10 cellular contexts compared by ENCODE assay signal in the genomic region with DNA sequence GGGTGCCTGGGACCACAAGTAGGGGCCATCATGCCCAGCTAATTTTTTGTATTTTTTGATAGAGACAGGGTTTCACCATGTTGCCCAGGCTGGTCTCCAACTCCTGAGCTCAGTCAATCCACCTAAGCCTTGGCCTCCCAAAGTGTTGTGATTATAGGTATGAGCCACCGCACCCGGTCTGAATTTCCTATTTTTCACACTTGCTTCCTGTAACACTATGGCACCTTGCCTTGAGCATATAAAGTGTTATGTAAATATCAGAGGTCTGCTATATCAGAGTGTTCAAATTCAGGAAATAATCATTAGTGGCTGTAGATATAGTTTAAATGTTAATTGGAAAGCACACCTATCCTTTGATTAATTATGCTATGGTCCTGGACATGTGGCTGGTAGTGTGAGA.
"Had no signal": no experiment of that assay in that cellular context is flagged by ENCODE, and none has a peak within 500 bp of the region (broad histone marks: within the 10 kb centered on the region; RNA-seq: fewer than 3 reads in every experiment).

No MANE protein-coding gene starts in this region.

- H3K4me3 ChIP-seq: GM23248, HAP-1 had no signal

- H3K27ac ChIP-seq: GM23248, HL-60, KMS-11 had no signal

- H2AFZ ChIP-seq: GM23248 had no signal

- H3K4me2 ChIP-seq: KMS-11 had no signal

- H3K36me3 ChIP-seq: HAP-1 had no signal

- H3K4me1 ChIP-seq: HAP-1 had no signal

- ATAC-seq: HCT116, HepG2 had no signal

- DNase-seq: GM23248, GOT3, H7, HFFc6, KBM-7 had no signal

- H3K9me3 ChIP-seq: HAP-1 had no signal
